1 cellular context compared by ENCODE assay signal in the genomic region with DNA sequence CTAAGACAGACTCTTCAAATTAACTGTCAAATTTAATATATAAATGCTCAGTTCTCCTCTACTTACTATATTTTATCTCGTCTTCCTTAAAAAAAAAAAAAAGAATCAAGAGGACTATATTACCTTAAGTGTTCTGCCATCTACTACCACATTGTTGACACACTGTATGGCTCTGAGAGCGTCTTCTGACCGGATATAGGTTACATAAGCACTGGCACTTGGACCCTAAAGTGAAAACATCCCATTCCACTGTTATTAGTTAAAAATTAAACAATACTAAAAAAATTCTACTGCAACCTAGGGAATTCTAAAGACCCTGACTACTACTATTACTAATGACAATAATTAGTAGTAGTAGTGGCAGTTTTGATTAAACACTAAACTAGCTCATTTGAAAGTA.
A peak's percentile ranks its signal among the peaks of the same experiment; 100 is the strongest.
TF ChIP-seq lines count a peak whose summit lies in the region.

No MANE protein-coding gene starts in this region.

TF ChIP-seq in HepG2, 621 proteins besides CTCF, POLR2A, EP300 and RAD21 (continued from another document):
- TF ChIP-seq ZNF280B (CRISPR knock-in tag; IDR thresholded peaks at IDR 0.05; ENCODE audit: borderline replicate concordance) (no peak), MED1 (CRISPR knock-in tag; IDR thresholded peaks at IDR 0.05) (0 out of 2 replicates have a peak, but pooled peaks have one; percentile 34), MIXL1 (CRISPR knock-in tag; IDR thresholded peaks at IDR 0.05) (0 out of 2 replicates have a peak, but pooled peaks have one; percentile 14), CREM (IDR thresholded peaks at IDR 0.05) (0 out of 2 replicates have a peak, but pooled peaks have one; percentile 2), CREM (CRISPR knock-in tag; IDR thresholded peaks at IDR 0.05) (no peak), U2AF2 (IDR thresholded peaks at IDR 0.05; ENCODE audit: low read depth, low read length) (no peak), ARID5B (CRISPR knock-in tag; IDR thresholded peaks at IDR 0.05) (peak; percentile 34; the same call in 1 of the 2 replicates), HNF4A (CRISPR knock-in tag; IDR thresholded peaks at IDR 0.05) (peak; percentile 50; the same call in 1 of the 2 replicates), ETS1 (CRISPR knock-in tag; IDR thresholded peaks at IDR 0.05) (no peak), ZFP37 (CRISPR knock-in tag; IDR thresholded peaks at IDR 0.05; ENCODE audit: borderline replicate concordance) (no peak), FOXA3 (CRISPR knock-in tag; IDR thresholded peaks at IDR 0.05) (peak; percentile 30; the same call in 1 of the 2 replicates), TEAD2 (CRISPR knock-in tag; IDR thresholded peaks at IDR 0.05) (no peak), SOX13 (IDR thresholded peaks at IDR 0.05) (no peak), SOX13 (CRISPR knock-in tag; conservative IDR thresholded peaks at IDR 0.05 in 1 of 2, IDR thresholded peaks at IDR 0.05 in 1 of 2) (peak in 1 of 2 experiments; percentile 12; a peak in 1 of 4 replicates)
- TF ChIP-seq, protein P1, sequence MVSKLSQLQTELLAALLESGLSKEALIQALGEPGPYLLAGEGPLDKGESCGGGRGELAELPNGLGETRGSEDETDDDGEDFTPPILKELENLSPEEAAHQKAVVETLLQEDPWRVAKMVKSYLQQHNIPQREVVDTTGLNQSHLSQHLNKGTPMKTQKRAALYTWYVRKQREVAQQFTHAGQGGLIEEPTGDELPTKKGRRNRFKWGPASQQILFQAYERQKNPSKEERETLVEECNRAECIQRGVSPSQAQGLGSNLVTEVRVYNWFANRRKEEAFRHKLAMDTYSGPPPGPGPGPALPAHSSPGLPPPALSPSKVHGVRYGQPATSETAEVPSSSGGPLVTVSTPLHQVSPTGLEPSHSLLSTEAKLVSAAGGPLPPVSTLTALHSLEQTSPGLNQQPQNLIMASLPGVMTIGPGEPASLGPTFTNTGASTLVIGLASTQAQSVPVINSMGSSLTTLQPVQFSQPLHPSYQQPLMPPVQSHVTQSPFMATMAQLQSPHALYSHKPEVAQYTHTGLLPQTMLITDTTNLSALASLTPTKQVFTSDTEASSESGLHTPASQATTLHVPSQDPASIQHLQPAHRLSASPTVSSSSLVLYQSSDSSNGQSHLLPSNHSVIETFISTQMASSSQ (IDR thresholded peaks at IDR 0.05; ENCODE audit: low read depth): peak; percentile 64; the same call in 1 of the 2 replicates
- TF ChIP-seq, protein P1 (CRISPR knock-in tag; IDR thresholded peaks at IDR 0.05; ENCODE audit: borderline replicate concordance): no peak
- TF ChIP-seq, protein P2, sequence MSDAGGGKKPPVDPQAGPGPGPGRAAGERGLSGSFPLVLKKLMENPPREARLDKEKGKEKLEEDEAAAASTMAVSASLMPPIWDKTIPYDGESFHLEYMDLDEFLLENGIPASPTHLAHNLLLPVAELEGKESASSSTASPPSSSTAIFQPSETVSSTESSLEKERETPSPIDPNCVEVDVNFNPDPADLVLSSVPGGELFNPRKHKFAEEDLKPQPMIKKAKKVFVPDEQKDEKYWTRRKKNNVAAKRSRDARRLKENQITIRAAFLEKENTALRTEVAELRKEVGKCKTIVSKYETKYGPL (CRISPR knock-in tag; IDR thresholded peaks at IDR 0.05): peak; percentile 40; the same call in 1 of the 2 replicates
- TF ChIP-seq, protein P3, sequence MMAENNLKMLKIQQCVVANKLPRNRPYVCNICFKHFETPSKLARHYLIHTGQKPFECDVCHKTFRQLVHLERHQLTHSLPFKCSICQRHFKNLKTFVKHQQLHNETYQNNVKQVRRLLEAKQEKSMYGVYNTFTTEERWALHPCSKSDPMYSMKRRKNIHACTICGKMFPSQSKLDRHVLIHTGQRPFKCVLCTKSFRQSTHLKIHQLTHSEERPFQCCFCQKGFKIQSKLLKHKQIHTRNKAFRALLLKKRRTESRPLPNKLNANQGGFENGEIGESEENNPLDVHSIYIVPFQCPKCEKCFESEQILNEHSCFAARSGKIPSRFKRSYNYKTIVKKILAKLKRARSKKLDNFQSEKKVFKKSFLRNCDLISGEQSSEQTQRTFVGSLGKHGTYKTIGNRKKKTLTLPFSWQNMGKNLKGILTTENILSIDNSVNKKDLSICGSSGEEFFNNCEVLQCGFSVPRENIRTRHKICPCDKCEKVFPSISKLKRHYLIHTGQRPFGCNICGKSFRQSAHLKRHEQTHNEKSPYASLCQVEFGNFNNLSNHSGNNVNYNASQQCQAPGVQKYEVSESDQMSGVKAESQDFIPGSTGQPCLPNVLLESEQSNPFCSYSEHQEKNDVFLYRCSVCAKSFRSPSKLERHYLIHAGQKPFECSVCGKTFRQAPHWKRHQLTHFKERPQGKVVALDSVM (CRISPR knock-in tag; IDR thresholded peaks at IDR 0.05): no peak
